ENCODE assay signal across 1 cellular context in the genomic region with DNA sequence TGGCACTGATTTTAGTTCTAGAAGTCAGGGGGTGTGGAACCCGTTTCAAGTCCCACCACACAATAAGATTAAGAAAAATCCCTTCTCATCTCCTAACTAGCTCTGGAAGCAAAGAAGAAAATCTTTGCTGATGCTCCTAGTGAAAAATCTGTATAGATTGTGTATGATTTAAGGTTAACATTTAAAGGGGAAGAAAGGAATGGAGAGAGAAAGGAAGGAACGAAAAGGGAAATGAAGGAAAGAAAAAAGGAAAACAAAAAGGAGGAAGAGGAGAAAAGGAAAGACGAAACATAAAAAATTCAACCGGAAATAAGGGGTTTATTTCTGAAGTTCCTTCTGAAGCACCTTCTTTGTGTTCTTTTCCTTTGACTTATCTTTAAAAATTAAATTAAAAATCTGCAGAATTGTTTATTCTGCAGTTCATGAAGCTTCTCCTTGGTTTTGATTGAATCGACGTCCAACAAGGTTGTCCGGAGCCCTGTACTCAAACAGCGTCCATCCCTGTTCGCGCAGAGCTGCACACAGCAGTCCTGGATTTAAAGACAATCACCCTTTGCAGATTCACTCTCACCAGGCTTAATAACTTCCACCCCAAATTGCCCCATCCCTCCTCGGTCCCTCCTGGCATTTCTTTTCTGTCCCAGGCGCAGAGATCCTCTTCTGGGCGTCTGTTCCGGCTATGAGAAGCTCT.
TF ChIP-seq lines count a peak whose summit lies in the region.

No MANE protein-coding gene starts in this region.

TF ChIP-seq in WTC11, 78 proteins besides CTCF, POLR2A, EP300 and RAD21 (continued from another document):
- TF ChIP-seq CREM (CRISPR knock-in tag; IDR thresholded peaks at IDR 0.05) (no peak), ZNF671 (CRISPR knock-in tag; IDR thresholded peaks at IDR 0.05) (no peak), JAZF1 (CRISPR knock-in tag; IDR thresholded peaks at IDR 0.05) (no peak), NR1H2 (CRISPR knock-in tag; IDR thresholded peaks at IDR 0.05) (no peak), FOXJ3 (CRISPR knock-in tag; IDR thresholded peaks at IDR 0.05; ENCODE audit: borderline replicate concordance) (no peak), CREB1 (CRISPR knock-in tag; IDR thresholded peaks at IDR 0.05) (no peak), CBFB (CRISPR knock-in tag; IDR thresholded peaks at IDR 0.05; ENCODE audit: low read depth) (no peak), NR2C2 (CRISPR knock-in tag; IDR thresholded peaks at IDR 0.05) (no peak)
- TF ChIP-seq, protein P1, sequence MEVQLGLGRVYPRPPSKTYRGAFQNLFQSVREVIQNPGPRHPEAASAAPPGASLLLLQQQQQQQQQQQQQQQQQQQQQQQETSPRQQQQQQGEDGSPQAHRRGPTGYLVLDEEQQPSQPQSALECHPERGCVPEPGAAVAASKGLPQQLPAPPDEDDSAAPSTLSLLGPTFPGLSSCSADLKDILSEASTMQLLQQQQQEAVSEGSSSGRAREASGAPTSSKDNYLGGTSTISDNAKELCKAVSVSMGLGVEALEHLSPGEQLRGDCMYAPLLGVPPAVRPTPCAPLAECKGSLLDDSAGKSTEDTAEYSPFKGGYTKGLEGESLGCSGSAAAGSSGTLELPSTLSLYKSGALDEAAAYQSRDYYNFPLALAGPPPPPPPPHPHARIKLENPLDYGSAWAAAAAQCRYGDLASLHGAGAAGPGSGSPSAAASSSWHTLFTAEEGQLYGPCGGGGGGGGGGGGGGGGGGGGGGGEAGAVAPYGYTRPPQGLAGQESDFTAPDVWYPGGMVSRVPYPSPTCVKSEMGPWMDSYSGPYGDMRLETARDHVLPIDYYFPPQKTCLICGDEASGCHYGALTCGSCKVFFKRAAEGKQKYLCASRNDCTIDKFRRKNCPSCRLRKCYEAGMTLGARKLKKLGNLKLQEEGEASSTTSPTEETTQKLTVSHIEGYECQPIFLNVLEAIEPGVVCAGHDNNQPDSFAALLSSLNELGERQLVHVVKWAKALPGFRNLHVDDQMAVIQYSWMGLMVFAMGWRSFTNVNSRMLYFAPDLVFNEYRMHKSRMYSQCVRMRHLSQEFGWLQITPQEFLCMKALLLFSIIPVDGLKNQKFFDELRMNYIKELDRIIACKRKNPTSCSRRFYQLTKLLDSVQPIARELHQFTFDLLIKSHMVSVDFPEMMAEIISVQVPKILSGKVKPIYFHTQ (CRISPR knock-in tag; IDR thresholded peaks at IDR 0.05) = no peak
- TF ChIP-seq, protein P2, sequence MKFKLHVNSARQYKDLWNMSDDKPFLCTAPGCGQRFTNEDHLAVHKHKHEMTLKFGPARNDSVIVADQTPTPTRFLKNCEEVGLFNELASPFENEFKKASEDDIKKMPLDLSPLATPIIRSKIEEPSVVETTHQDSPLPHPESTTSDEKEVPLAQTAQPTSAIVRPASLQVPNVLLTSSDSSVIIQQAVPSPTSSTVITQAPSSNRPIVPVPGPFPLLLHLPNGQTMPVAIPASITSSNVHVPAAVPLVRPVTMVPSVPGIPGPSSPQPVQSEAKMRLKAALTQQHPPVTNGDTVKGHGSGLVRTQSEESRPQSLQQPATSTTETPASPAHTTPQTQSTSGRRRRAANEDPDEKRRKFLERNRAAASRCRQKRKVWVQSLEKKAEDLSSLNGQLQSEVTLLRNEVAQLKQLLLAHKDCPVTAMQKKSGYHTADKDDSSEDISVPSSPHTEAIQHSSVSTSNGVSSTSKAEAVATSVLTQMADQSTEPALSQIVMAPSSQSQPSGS (CRISPR knock-in tag; IDR thresholded peaks at IDR 0.05; ENCODE audit: borderline replicate concordance, low read depth) = no peak
- TF ChIP-seq, protein P3, sequence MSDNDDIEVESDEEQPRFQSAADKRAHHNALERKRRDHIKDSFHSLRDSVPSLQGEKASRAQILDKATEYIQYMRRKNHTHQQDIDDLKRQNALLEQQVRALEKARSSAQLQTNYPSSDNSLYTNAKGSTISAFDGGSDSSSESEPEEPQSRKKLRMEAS (CRISPR knock-in tag; IDR thresholded peaks at IDR 0.05) = no peak
TF ChIP-seq in WTC11: peak in this region for 0.
